ENCODE assay signal across 20 cellular contexts in the genomic region with DNA sequence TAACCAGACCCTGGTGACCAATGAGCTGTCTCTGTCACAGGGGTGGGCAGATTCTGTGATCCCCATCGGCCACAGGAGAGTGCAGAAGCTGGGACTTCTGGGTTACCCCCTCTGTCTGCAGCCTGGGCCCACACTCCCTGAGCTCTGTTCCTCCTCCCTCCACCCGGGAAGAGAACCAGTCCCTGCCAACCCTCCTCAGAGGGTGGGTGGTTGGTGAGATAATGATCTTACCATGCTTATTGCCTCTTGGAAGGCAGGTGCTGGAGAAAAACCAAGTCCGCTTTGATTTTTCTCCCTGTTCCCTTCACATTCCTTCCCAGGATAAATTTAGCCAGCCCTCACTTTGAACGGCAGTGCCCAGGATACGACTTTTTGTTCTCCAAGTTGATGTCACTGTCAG. TPM values are rescaled to one million over a fixed set of nuclear protein-coding genes. Genes with fewer than 3 reads are reported as not detected.
"Had no signal": no experiment of that assay in that cellular context is flagged by ENCODE, and none has a peak within 500 bp of the region (broad histone marks: within the 10 kb centered on the region; RNA-seq: fewer than 3 reads in every experiment).

No MANE protein-coding gene starts in this region.

- H3K4me3 ChIP-seq: MG63 had no signal

- H3K36me3 ChIP-seq: MG63 had no signal

- H3K27me3 ChIP-seq: MG63 had no signal

- H3K9me3 ChIP-seq: MG63 had no signal

- DNase-seq: Karpas-422, KG1, MG63, NCI-H1092 treated with DMSO at 0.1 percent for 48 hours, NCI-H1436, NCI-H187, NCI-H2029, NCI-H2081 treated with DMSO at 0.1 percent for 48 hours, NCI-H2171, NCI-H226, NCI-H446, NCI-H510A, NCI-H524 treated with DMSO at 0.1 percent for 48 hours, NCI-H69, NCI-H774, RPMI8226, SHP77 had no signal

- ATAC-seq: SK-N-SH treated with all-trans-retinoic acid at 6 μM for 48 hours had no signal

RNA-seq across cellular contexts. Expression of a gene that starts 17.3 kb away (rescaled TPM):
- total RNA-seq: HT-29, SK-MEL-5 had no signal

RNA-seq across cellular contexts. Expression of a gene that starts 25.5 kb away (rescaled TPM):
- total RNA-seq: HT-29, SK-MEL-5 had no signal

RNA-seq across cellular contexts. Expression of a gene that starts 26.8 kb away (rescaled TPM):
- total RNA-seq: HT-29, SK-MEL-5 had no signal
